8 cellular contexts compared by ENCODE assay signal in the genomic region with DNA sequence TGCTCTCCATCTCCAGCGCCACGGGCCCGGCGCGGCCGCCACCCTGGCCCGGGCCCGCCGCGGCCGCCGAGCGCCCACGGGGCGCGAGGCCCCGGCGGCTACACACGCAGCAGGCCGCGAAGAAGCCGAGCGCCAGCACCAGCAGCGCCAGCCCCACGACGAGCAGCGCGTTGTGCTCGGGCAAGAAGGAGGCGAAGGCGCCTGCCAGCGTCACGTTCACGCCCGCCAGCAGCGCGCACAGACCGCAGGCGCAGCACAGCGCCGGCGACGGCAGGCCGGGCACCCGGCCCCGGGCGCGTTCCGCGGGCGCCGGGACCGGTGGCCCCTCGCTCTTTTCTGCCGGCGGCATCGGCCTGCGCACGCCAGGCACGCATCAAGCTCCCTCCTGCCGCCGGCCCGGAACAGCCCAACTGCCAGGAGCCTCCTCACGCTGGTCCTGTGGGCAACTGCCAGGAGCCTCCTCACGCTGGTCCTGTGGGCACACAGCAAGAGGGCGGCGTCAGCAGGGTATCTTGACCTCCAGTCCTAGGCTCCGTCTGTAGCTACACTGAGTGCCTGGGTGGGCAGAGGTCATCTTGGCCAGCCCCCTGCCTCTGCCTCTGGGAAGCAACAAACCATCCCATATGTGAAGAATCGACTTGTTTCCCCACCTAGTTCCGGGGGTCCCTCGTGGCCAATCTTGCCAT. TPM values are rescaled to one million over a fixed set of nuclear protein-coding genes. Genes with fewer than 3 reads are reported as not detected.
DNase-seq lines count a peak whose midpoint lies in the region; ATAC-seq and TF ChIP-seq lines count a peak whose summit lies in the region.

No MANE protein-coding gene starts in this region.

- no peaks in the 10 kb centered on the region for H3K4me1 ChIP-seq in foreskin keratinocyte

- peak overlapping the region; percentile 57 for H3K4me3 Mint-ChIP-seq in osteocyte (ENCODE audit: unreplicated experiment)

- H3K27ac ChIP-seq in foreskin keratinocyte: no peak overlapping the region

- peak; percentile 64 for ATAC-seq in foreskin keratinocyte
- ATAC-seq in HG02973 (IDR thresholded peaks at IDR 0.05; ENCODE audit: unreplicated experiment): no peak
- ATAC-seq in HG02970 (IDR thresholded peaks at IDR 0.05; ENCODE audit: low FRiP score, unreplicated experiment): no peak

- H3K9me3 Mint-ChIP-seq in osteocyte (ENCODE audit: unreplicated experiment): peaks cover 5% of the 10 kb centered on the region

- H3K27me3 Mint-ChIP-seq in osteocyte (ENCODE audit: unreplicated experiment): peaks cover 61% of the 10 kb centered on the region

- peaks cover 2% of the 10 kb centered on the region for H3K4me1 Mint-ChIP-seq in osteocyte (ENCODE audit: unreplicated experiment)

- DNase-seq in EL (peak; percentile 48), NCI-H69 (lab: John Stamatoyannopoulos, UW) (peak; percentile 64), foreskin keratinocyte (no peak), osteocyte (ENCODE audit: extremely low spot score, unreplicated experiment) (no peak), DMS153 (lab: John Stamatoyannopoulos, UW) (no peak)
- peak; percentile 82 for DNase-seq in activated effector memory CD4-positive, alpha-beta T cell treated with anti-CD3 and anti-CD28 coated beads, Interleukin-2, amount 50 U/mL, for 16 hours

- TF ChIP-seq CTCF in foreskin keratinocyte (conservative IDR thresholded peaks at IDR 0.05) (no peak), osteocyte (IDR thresholded peaks at IDR 0.05) (no peak)

- H3K27me3 ChIP-seq in foreskin keratinocyte: peaks cover 83% of the 10 kb centered on the region

- H3K27ac Mint-ChIP-seq in osteocyte (ENCODE audit: unreplicated experiment): no peak overlapping the region

- peaks cover 3% of the 10 kb centered on the region for H3K36me3 Mint-ChIP-seq in osteocyte (ENCODE audit: unreplicated experiment)

RNA-seq across cellular contexts. Expression of a gene that starts 18.1 kb away (rescaled TPM):
- total RNA-seq in foreskin keratinocyte: not detected in 2 replicates
- polyA plus RNA-seq in foreskin keratinocyte: not detected in 2 replicates
- not detected in 2 replicates for total RNA-seq in osteocyte

RNA-seq across cellular contexts. Expression of a gene that starts 43.7 kb away (rescaled TPM):
- total RNA-seq in foreskin keratinocyte (not detected in 2 replicates), osteocyte (not detected in 2 replicates)
- not detected in 2 replicates for polyA plus RNA-seq in foreskin keratinocyte

Comparison
In these comparisons a context has a peak if more than half of its experiments do, and no peak if none do; other contexts are left out.
1. DNase-seq: peak in EL (single experiment), NCI-H69 (single experiment) and activated effector memory CD4-positive, alpha-beta T cell treated with anti-CD3 and anti-CD28 coated beads, Interleukin-2, amount 50 U/mL, for 16 hours (single experiment); none in foreskin keratinocyte (0 of 2), osteocyte (single experiment) and DMS153 (single experiment).